In the genomic region with DNA sequence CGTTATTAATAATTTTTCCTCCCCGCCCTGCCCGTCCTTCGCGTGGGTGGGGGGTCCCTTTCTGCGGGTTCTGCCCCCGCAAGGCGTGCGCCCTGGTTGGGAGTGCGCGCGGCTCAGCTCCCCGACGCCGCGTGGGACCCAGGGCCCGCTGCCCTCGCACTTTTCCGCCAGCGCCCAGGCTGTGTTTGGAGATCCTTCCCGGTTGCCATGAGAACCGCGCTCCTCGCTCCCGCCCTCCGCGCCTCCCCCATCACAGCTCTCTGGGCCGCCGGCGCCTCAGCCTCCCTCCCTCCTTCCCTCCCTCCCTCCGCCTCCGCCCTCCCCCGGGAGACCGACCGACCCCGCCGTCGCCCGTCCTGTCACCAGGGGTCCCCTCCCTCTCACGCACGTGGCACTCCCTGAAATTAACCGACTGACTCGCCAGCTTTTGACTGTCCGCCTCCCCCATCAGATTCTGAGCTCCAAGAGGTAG, we compare ENCODE assay signal across 8 cellular contexts. TPM values are rescaled to one million over a fixed set of nuclear protein-coding genes. Genes with fewer than 3 reads are reported as not detected.
DNase-seq lines count a peak whose midpoint lies in the region; ATAC-seq and TF ChIP-seq lines count a peak whose summit lies in the region.

No MANE protein-coding gene starts in this region.

- H3K9me3 ChIP-seq in HUES64 (ENCODE audit: insufficient read depth, low read depth, low read length) (no peaks in the 10 kb centered on the region), PC-3 (ENCODE audit: low read length) (no peaks in the 10 kb centered on the region), thyroid gland (no peaks in the 10 kb centered on the region)

- intact Hi-C loops in PC-3 (cut with micrococcal nuclease) (loop anchor here (10.0 kb wide), 2 partner anchors 142 to 212 kb away; a partner anchor contains a TSS), natural killer cell (cut with micrococcal nuclease) (loop anchor here (5.0 kb wide), 3 partner anchors 40 to 225 kb away; a partner anchor contains a TSS), thyroid gland (cut with DNase I) (loop anchor here (10.0 kb wide), 2 partner anchors 162 to 212 kb away; a partner anchor contains a TSS)

- peak overlapping the region; percentile 80 for H2AFZ ChIP-seq in PC-3 (ENCODE audit: low read length)

- H3K9me2 ChIP-seq in PC-3 (replicated peaks; ENCODE audit: low read length), result no peaks in the 10 kb centered on the region

- H3K9ac ChIP-seq in HUES64 (ENCODE audit: low read depth, low read length), result peak overlapping the region; percentile 87
- peak overlapping the region; percentile 58 for H3K9ac ChIP-seq in PC-3 (ENCODE audit: low read length)

- H3K36me3 Mint-ChIP-seq in natural killer cell, result no peaks in the 10 kb centered on the region

- H3K9me3 Mint-ChIP-seq in natural killer cell, result no peaks in the 10 kb centered on the region

- peaks cover 30% of the 10 kb centered on the region for H3K27me3 ChIP-seq in HUES64 (ENCODE audit: insufficient read depth, low read length)
- H3K27me3 ChIP-seq in PC-3 (ENCODE audit: low read length), result no peaks in the 10 kb centered on the region
- H3K27me3 ChIP-seq in thyroid gland, result no peaks in the 10 kb centered on the region

- H3K27me3 Mint-ChIP-seq in natural killer cell (ENCODE audit: low read depth in 2 of 2), result no peaks in the 10 kb centered on the region

- peak overlapping the region; percentile 85 for H3K4me3 Mint-ChIP-seq in natural killer cell

- peak overlapping the region; percentile 82 to 97 for H3K27ac Mint-ChIP-seq in natural killer cell

- H4K20me1 ChIP-seq in PC-3 (ENCODE audit: low read length), result peaks cover 6% of the 10 kb centered on the region; the same call in 1 of the 2 replicates

- peaks cover 22% of the 10 kb centered on the region for H3K79me2 ChIP-seq in PC-3 (ENCODE audit: low read length)

- peak in 11 of 14 donors; percentile 27 to 68 (median 62) for DNase-seq in C1 segment of cervical spinal cord (lab: John Stamatoyannopoulos, UW)
- peak; percentile 67 for DNase-seq in PC-3
- DNase-seq in activated gamma-delta T cell treated with anti-CD3 and anti-CD28 coated beads, Interleukin-2, amount 50 U/mL, for 16 hours (ENCODE audit: low read depth), result peak; percentile 45
- DNase-seq in fibroblast of the conjunctiva (ENCODE audit: low read depth), result peak; percentile 80
- DNase-seq in natural killer cell, result peak; percentile 71
- DNase-seq in thyroid gland, result peak; percentile 71 to 81

- peaks cover 7% of the 10 kb centered on the region for H3K4me1 ChIP-seq in HUES64 (ENCODE audit: insufficient read depth, low read length)
- H3K4me1 ChIP-seq in PC-3 (ENCODE audit: insufficient read depth, low read length), result peaks cover 37% of the 10 kb centered on the region
- H3K4me1 ChIP-seq in thyroid gland, result peaks cover 44 to 59% of the 10 kb centered on the region in 2 donors

- peak overlapping the region; percentile 99 for H3K4me2 ChIP-seq in PC-3 (ENCODE audit: low read length)

- ATAC-seq in PC-3, result peak; percentile 44
- ATAC-seq in natural killer cell, result peak; percentile 31 to 50 (median 44)
- ATAC-seq in HG03442 (IDR thresholded peaks at IDR 0.05; ENCODE audit: unreplicated experiment), result no peak

- peak overlapping the region; percentile 94 for H3K27ac ChIP-seq in HUES64 (ENCODE audit: low read depth, low read length)
- H3K27ac ChIP-seq in PC-3 (ENCODE audit: low read length), result peak overlapping the region; percentile 49
- peak overlapping the region; percentile 87 to 90 (median 90) for H3K27ac ChIP-seq in thyroid gland

- no peak for TF ChIP-seq CTCF in PC-3 (conservative IDR thresholded peaks at IDR 0.05; ENCODE audit: low read depth, low read length)
- no peak for TF ChIP-seq CTCF in natural killer cell (IDR thresholded peaks at IDR 0.05)
- no peak for TF ChIP-seq CTCF in thyroid gland (IDR thresholded peaks at IDR 0.05)

- POLR2A ChIA-PET in PC-3 (lab: Charles Lee; ENCODE audit: unreplicated experiment), result interaction anchor here (0.6 kb wide), 2 partner anchors 102 to 141 kb away, joined by 4 to 5 read pairs; a partner anchor contains a TSS

- TF ChIP-seq POLR2A in thyroid gland (IDR thresholded peaks at IDR 0.05), result no peak

- CTCF ChIA-PET in PC-3 (lab: Charles Lee), result interaction anchor here (1.0 kb wide), 1 partner anchor 77 kb away, joined by 3 read pairs; no protein-coding TSS in a partner anchor

- H3K4me3 ChIP-seq in HUES64 (ENCODE audit: low read length), result peak overlapping the region; percentile 66
- H3K4me3 ChIP-seq in PC-3 (ENCODE audit: low read length), result peak overlapping the region; percentile 58
- peak overlapping the region in 1 of 3 donors; percentile 38 for H3K4me3 ChIP-seq in thyroid gland (replicated peaks in 1 of 3)

- no peaks in the 10 kb centered on the region for H3F3A ChIP-seq in PC-3 (ENCODE audit: low read length, unreplicated experiment)

- no peaks in the 10 kb centered on the region for H3K36me3 ChIP-seq in HUES64 (ENCODE audit: insufficient read depth, low read length)
- H3K36me3 ChIP-seq in PC-3 (ENCODE audit: low read depth, low read length), result no peaks in the 10 kb centered on the region
- no peaks in the 10 kb centered on the region for H3K36me3 ChIP-seq in thyroid gland

- BruUV-seq in PC-3 (replicated peaks; lab: Mats Ljungman, UMichigan), result no TSS peak

- H3K4me1 Mint-ChIP-seq in natural killer cell, result peaks cover 54 to 69% of the 10 kb centered on the region in 2 donors

- under 1% methylated on average over 44 of the region's 44 CpGs for WGBS in HUES64
- 1% methylated on average over 33 to 41 of the region's 44 CpGs for WGBS in thyroid gland, 2 donors

RNA-seq across cellular contexts. Expression of a gene that starts 2.4 kb away (rescaled TPM):
- 35.2 TPM for polyA plus RNA-seq in HUES64 (2013, experiment 1 of 2)
- 53.3 TPM for polyA plus RNA-seq in HUES64 (2013, experiment 2 of 2)
- total RNA-seq in PC-3 (2014; rRNA removed) (97.5 and 99.9 TPM in 2 replicates), natural killer cell (100 to 1,000 TPM; 137 to 169 (median 158) TPM), thyroid gland (10 to 100 TPM; 40.5 to 75.6 (median 56.1) TPM)

RNA-seq across cellular contexts. Expression of a gene that starts 19.4 kb away (rescaled TPM):
- 0.10 TPM for polyA plus RNA-seq in HUES64 (2013, experiment 1 of 2)
- polyA plus RNA-seq in HUES64 (2013, experiment 2 of 2), result not detected
- total RNA-seq in PC-3 (2014; rRNA removed) (not detected in 2 replicates), natural killer cell (10 to 100 TPM in 2 of 3 donors, 1 to 10 TPM in 1; 3.9 to 28.2 (median 12.0) TPM), thyroid gland (1 to 10 TPM; 1.1 to 7.1 (median 2.2) TPM)

RNA-seq across cellular contexts. Expression of a gene that starts 21.1 kb away (rescaled TPM):
- 136 TPM for polyA plus RNA-seq in HUES64 (2013, experiment 1 of 2)
- polyA plus RNA-seq in HUES64 (2013, experiment 2 of 2), result 178 TPM
- 19.4 TPM in 2 replicates for total RNA-seq in PC-3 (2014; rRNA removed)
- total RNA-seq in natural killer cell, result 10 to 100 TPM; 39.7 to 53.6 (median 40.1) TPM
- total RNA-seq in thyroid gland, result 10 to 100 TPM; 12.7 to 24.2 (median 22.9) TPM

RNA-seq across cellular contexts. Expression of a gene that starts 30.9 kb away (rescaled TPM):
- 3.7 TPM for polyA plus RNA-seq in HUES64 (2013, experiment 1 of 2)
- polyA plus RNA-seq in HUES64 (2013, experiment 2 of 2), result 4.2 TPM
- total RNA-seq in PC-3 (2014; rRNA removed) (84.3 and 105 TPM in 2 replicates), natural killer cell (1 to 10 TPM in 1 of 3 donors, under 1 TPM in 1, not detected in 1; 0.85 to 1.5 TPM), thyroid gland (1 to 10 TPM in 3 of 4 donors, not detected in 1; 3.7 to 9.9 (median 5.1) TPM)
